ENCODE assay signal across 14 cellular contexts in genomic region chr12:95205016-95205415, GRCh38. TPM values are rescaled to one million over a fixed set of nuclear protein-coding genes. Genes with fewer than 3 reads are reported as not detected.
DNase-seq lines count a peak whose midpoint lies in the region; ATAC-seq and TF ChIP-seq lines count a peak whose summit lies in the region.
"Had no signal": no experiment of that assay in that cellular context is flagged by ENCODE, and none has a peak within 500 bp of the region (broad histone marks: within the 10 kb centered on the region; RNA-seq: fewer than 3 reads in every experiment).

No MANE protein-coding gene starts in this region.

- peak overlapping the region; percentile 45 for H3K9ac ChIP-seq in skeletal muscle satellite cell (ENCODE audit: low read depth, low read length)

- POLR2A ChIA-PET in Caco-2 (lab: Charles Lee) (interaction anchor here (1.0 kb wide), 1 partner anchor 12 kb away, joined by 4 read pairs; the partner anchor contains the start of genes FGD6 and VEZT), WTC11 (lab: Charles Lee) (interaction anchor here (4.9 kb wide), 1 partner anchor 12 kb away, joined by 24 read pairs; the partner anchor contains the start of genes FGD6 and VEZT)
- POLR2A ChIA-PET in activated CD4-positive, alpha-beta memory T cell treated with anti-CD3 and anti-CD28 coated beads, Interleukin-2, amount 10 ng/mL, durations not matched to agents 7 days and 5 days (lab: Charles Lee): no interaction called here

- H3K4me1 Mint-ChIP-seq in Caco-2 (ENCODE audit: low read depth, unreplicated experiment) (peaks cover 51% of the 10 kb centered on the region), WTC11 (peaks cover 89% of the 10 kb centered on the region)
- peaks cover 1% of the 10 kb centered on the region for H3K4me1 Mint-ChIP-seq in activated CD4-positive, alpha-beta memory T cell treated with anti-CD3 and anti-CD28 coated beads, Interleukin-2, amount 10 ng/mL, durations not matched to agents 7 days and 5 days

- TSS peak; percentile 67 for BruUV-seq in Caco-2 (replicated peaks; lab: Mats Ljungman, UMichigan)

- 90 to 100% methylated on average over 1 of the region's 1 CpG for WGBS in gastroesophageal sphincter (ENCODE audit: low coverage in 1 of 2), 2 donors

- H3K4me3 Mint-ChIP-seq in Caco-2 (ENCODE audit: unreplicated experiment) (peak overlapping the region; percentile 62), WTC11 (no peak overlapping the region)
- H3K4me3 Mint-ChIP-seq in activated CD4-positive, alpha-beta memory T cell treated with anti-CD3 and anti-CD28 coated beads, Interleukin-2, amount 10 ng/mL, durations not matched to agents 7 days and 5 days: no peak overlapping the region
- H3K4me3 Mint-ChIP-seq: natural killer cell had no signal

- H3K36me3 ChIP-seq in Caco-2 (ENCODE audit: control insufficient read depth, insufficient read depth, low read length): no peaks in the 10 kb centered on the region
- no peaks in the 10 kb centered on the region for H3K36me3 ChIP-seq in gastroesophageal sphincter
- no peaks in the 10 kb centered on the region for H3K36me3 ChIP-seq in skeletal muscle satellite cell (ENCODE audit: insufficient read depth, low read length)

- H3K27me3 Mint-ChIP-seq in Caco-2 (ENCODE audit: insufficient read depth, unreplicated experiment) (no peaks in the 10 kb centered on the region), WTC11 (ENCODE audit: low read depth) (no peaks in the 10 kb centered on the region)
- peaks cover 2% of the 10 kb centered on the region for H3K27me3 Mint-ChIP-seq in activated CD4-positive, alpha-beta memory T cell treated with anti-CD3 and anti-CD28 coated beads, Interleukin-2, amount 10 ng/mL, durations not matched to agents 7 days and 5 days

- H3K27ac Mint-ChIP-seq in Caco-2 (ENCODE audit: unreplicated experiment): peak overlapping the region; percentile 82
- H3K27ac Mint-ChIP-seq in WTC11: peak overlapping the region; percentile 99
- no peak overlapping the region for H3K27ac Mint-ChIP-seq in activated CD4-positive, alpha-beta memory T cell treated with anti-CD3 and anti-CD28 coated beads, Interleukin-2, amount 10 ng/mL, durations not matched to agents 7 days and 5 days
- H3K27ac Mint-ChIP-seq: natural killer cell had no signal

- intact Hi-C loops in Caco-2 (cut with micrococcal nuclease; ENCODE audit: unreplicated experiment): no loop called here

- TF ChIP-seq POLR2A in gastroesophageal sphincter (IDR thresholded peaks at IDR 0.05): no peak

- no peak overlapping the region for H3K4me3 ChIP-seq in Caco-2 (ENCODE audit: low read depth, low read length)
- H3K4me3 ChIP-seq in gastroesophageal sphincter: no peak overlapping the region
- no peak overlapping the region for H3K4me3 ChIP-seq in skeletal muscle satellite cell (ENCODE audit: low read length)

- H3K9me3 ChIP-seq in Caco-2 (no peaks in the 10 kb centered on the region), gastroesophageal sphincter (no peaks in the 10 kb centered on the region), skeletal muscle satellite cell (replicated peaks; ENCODE audit: low read length) (no peaks in the 10 kb centered on the region)

- no peak for TF ChIP-seq CTCF in Caco-2 (IDR thresholded peaks at IDR 0.05; ENCODE audit: insufficient read depth in 1 of 2, low read depth in 1 of 2, low read length in 1 of 2, severe bottlenecking in 1 of 2, unreplicated experiment in 1 of 2)
- no peak for TF ChIP-seq CTCF in WTC11 (IDR thresholded peaks at IDR 0.05)
- TF ChIP-seq CTCF in gastroesophageal sphincter (IDR thresholded peaks at IDR 0.05): no peak

- peaks cover 40% of the 10 kb centered on the region for H3K36me3 Mint-ChIP-seq in Caco-2 (ENCODE audit: insufficient read depth, unreplicated experiment)
- H3K36me3 Mint-ChIP-seq in WTC11: peaks cover 9% of the 10 kb centered on the region
- H3K36me3 Mint-ChIP-seq in activated CD4-positive, alpha-beta memory T cell treated with anti-CD3 and anti-CD28 coated beads, Interleukin-2, amount 10 ng/mL, durations not matched to agents 7 days and 5 days (ENCODE audit: low read depth): no peaks in the 10 kb centered on the region
- H3K36me3 Mint-ChIP-seq: natural killer cell had no signal

- H3K27ac ChIP-seq in gastroesophageal sphincter: peak overlapping the region; percentile 76 to 89 (median 77)
- H3K27ac ChIP-seq: C4-2B had no signal

- H3K4me2 ChIP-seq in skeletal muscle satellite cell (ENCODE audit: low read length): no peak overlapping the region

- CTCF ChIA-PET in Caco-2 (lab: Charles Lee): interaction anchor here (0.9 to 1.2 kb wide), 2 partner anchors 13 to 131 kb away, joined by 4 to 5 read pairs; partner anchors contain the start of genes FGD6 and VEZT
- CTCF ChIA-PET in WTC11 (lab: Charles Lee): no interaction called here
- CTCF ChIA-PET in activated CD4-positive, alpha-beta memory T cell treated with anti-CD3 and anti-CD28 coated beads, Interleukin-2, amount 10 ng/mL, durations not matched to agents 7 days and 5 days (lab: Charles Lee): no interaction called here

- no peak for DNase-seq in Caco-2
- no peak for DNase-seq in WTC11 (ENCODE audit: low spot score)
- no peak for DNase-seq in NCI-H1048 (lab: John Stamatoyannopoulos, UW)
- DNase-seq in RKO (ENCODE audit: low spot score): no peak
- no peak for DNase-seq in activated CD4-positive, alpha-beta memory T cell treated with anti-CD3 and anti-CD28 coated beads, Interleukin-2, amount 10 ng/mL, durations not matched to agents 7 days and 5 days
- DNase-seq: activated T-cell treated with anti-CD3 and anti-CD28 coated beads, Interleukin-2, amount 50 U/mL, for 1 hour; cerebellar nuclear complex; natural killer cell; NCI-H1930; stimulated activated CD4-positive, alpha-beta T cell treated with anti-CD3 and anti-CD28 coated beads, Interleukin-2, amount 100 ng/mL, for 24 hours had no signal

- H3K9me3 Mint-ChIP-seq in Caco-2 (ENCODE audit: unreplicated experiment) (no peaks in the 10 kb centered on the region), WTC11 (no peaks in the 10 kb centered on the region)
- no peaks in the 10 kb centered on the region for H3K9me3 Mint-ChIP-seq in activated CD4-positive, alpha-beta memory T cell treated with anti-CD3 and anti-CD28 coated beads, Interleukin-2, amount 10 ng/mL, durations not matched to agents 7 days and 5 days
- H3K9me3 Mint-ChIP-seq: natural killer cell had no signal

- H3K4me1 ChIP-seq in Caco-2: peaks cover 59% of the 10 kb centered on the region
- H3K4me1 ChIP-seq in gastroesophageal sphincter: peaks cover 14 to 64% (median 19%) of the 10 kb centered on the region in 3 donors
- peaks cover 52% of the 10 kb centered on the region for H3K4me1 ChIP-seq in skeletal muscle satellite cell (ENCODE audit: control insufficient read depth, insufficient read depth, low read length)

- ATAC-seq in WTC11: no peak
- no peak for ATAC-seq in gastroesophageal sphincter
- no peak for ATAC-seq in GM21723 (IDR thresholded peaks at IDR 0.05; ENCODE audit: unreplicated experiment)
- ATAC-seq: natural killer cell had no signal

- no peak for TF ChIP-seq EP300 in gastroesophageal sphincter (IDR thresholded peaks at IDR 0.05)

- H3K27me3 ChIP-seq in Caco-2 (replicated peaks; ENCODE audit: control insufficient read depth, insufficient read depth, low read length) (no peaks in the 10 kb centered on the region), gastroesophageal sphincter (no peaks in the 10 kb centered on the region), skeletal muscle satellite cell (ENCODE audit: control insufficient read depth, insufficient read depth, low read length) (no peaks in the 10 kb centered on the region)

TF ChIP-seq in WTC11, 78 proteins besides CTCF, POLR2A, EP300 and RAD21:
- no peak for TF ChIP-seq ZNF416 (CRISPR knock-in tag; IDR thresholded peaks at IDR 0.05)
- no peak for TF ChIP-seq CBFB (CRISPR knock-in tag; IDR thresholded peaks at IDR 0.05; ENCODE audit: low read depth)
- no peak for TF ChIP-seq GRHL2 (CRISPR knock-in tag; IDR thresholded peaks at IDR 0.05; ENCODE audit: insufficient replicate concordance, severe bottlenecking)
- no peak for TF ChIP-seq RELA (CRISPR knock-in tag; IDR thresholded peaks at IDR 0.05; ENCODE audit: borderline replicate concordance)
- peak; percentile 95; the same call in 1 of the 2 replicates for TF ChIP-seq ZNF121 (CRISPR knock-in tag; IDR thresholded peaks at IDR 0.05)
- no peak for TF ChIP-seq SMAD3 (CRISPR knock-in tag; IDR thresholded peaks at IDR 0.05; ENCODE audit: borderline replicate concordance)
- TF ChIP-seq FOXJ3 (CRISPR knock-in tag; IDR thresholded peaks at IDR 0.05; ENCODE audit: borderline replicate concordance): no peak

RNA-seq across cellular contexts. Expression of gene FGD6, which starts 12.3 kb away (rescaled TPM):
- total RNA-seq in Caco-2 (2022): 23.5 and 25.1 TPM in 2 replicates
- 24.2 to 28.2 TPM (median 24.4 TPM) in 3 replicates for total RNA-seq in WTC11 (2021)
- total RNA-seq in gastroesophageal sphincter: 10 to 100 TPM; 25.8 to 46.5 (median 36.3) TPM
- 4.6 TPM in 2 replicates for total RNA-seq in skeletal muscle satellite cell (2012; rRNA removed)
- under 1 TPM; 0.45 to 0.71 TPM for total RNA-seq in activated CD4-positive, alpha-beta memory T cell treated with anti-CD3 and anti-CD28 coated beads, Interleukin-2, amount 10 ng/mL, durations not matched to agents 7 days and 5 days

RNA-seq across cellular contexts. Expression of gene VEZT, which starts 12.6 kb away (rescaled TPM):
- total RNA-seq in Caco-2 (2022): 76.9 and 77.4 TPM in 2 replicates
- total RNA-seq in WTC11 (2021): 51.5 to 54.5 TPM (median 53.9 TPM) in 3 replicates
- total RNA-seq in gastroesophageal sphincter: 100 to 1,000 TPM in 1 of 4 donors, 10 to 100 TPM in 3; 82.1 to 141 (median 85.4) TPM
- 50.4 and 54.0 TPM in 2 replicates for total RNA-seq in skeletal muscle satellite cell (2012; rRNA removed)
- 10 to 100 TPM; 35.7 to 38.4 TPM for total RNA-seq in activated CD4-positive, alpha-beta memory T cell treated with anti-CD3 and anti-CD28 coated beads, Interleukin-2, amount 10 ng/mL, durations not matched to agents 7 days and 5 days

Comparison
In these comparisons a context has a peak if more than half of its experiments do, and no peak if none do; other contexts are left out.
1. RNA of gene FGD6, which starts 12.3 kb away (total RNA-seq): 25.8 to 46.5 TPM in gastroesophageal sphincter, 24.2 to 28.2 TPM in WTC11 and 23.5 to 25.1 TPM in Caco-2; 0.45 to 0.71 TPM in activated CD4-positive, alpha-beta memory T cell treated with anti-CD3 and anti-CD28 coated beads, Interleukin-2, amount 10 ng/mL, durations not matched to agents 7 days and 5 days; every median in the first group is over 10 times any median in the second.